Comparison of ENCODE assay signal across 1 cellular context in genomic region chr3:32184187-32184730, GRCh38.
TF ChIP-seq lines count a peak whose summit lies in the region.

No MANE protein-coding gene starts in this region.

TF ChIP-seq in SK-N-SH treated with all-trans-retinoic acid at 6 μM for 48 hours, 23 proteins besides CTCF, POLR2A, EP300 and RAD21 (continued from another document):
- TF ChIP-seq PATZ1 (CRISPR knock-in tag; IDR thresholded peaks at IDR 0.05; ENCODE audit: borderline replicate concordance) (no peak), CSRNP3 (CRISPR knock-in tag; IDR thresholded peaks at IDR 0.05) (no peak), ZFP3 (CRISPR knock-in tag; IDR thresholded peaks at IDR 0.05) (no peak), OSR1 (CRISPR knock-in tag; IDR thresholded peaks at IDR 0.05) (no peak), TSHZ2 (CRISPR knock-in tag; IDR thresholded peaks at IDR 0.05) (no peak), CSDC2 (CRISPR knock-in tag; IDR thresholded peaks at IDR 0.05) (no peak), TCF4 (CRISPR knock-in tag; IDR thresholded peaks at IDR 0.05; ENCODE audit: borderline replicate concordance) (no peak), CREB5 (CRISPR knock-in tag; IDR thresholded peaks at IDR 0.05; ENCODE audit: low read depth) (no peak), ISL1 (CRISPR knock-in tag; IDR thresholded peaks at IDR 0.05) (no peak), ZFP30 (CRISPR knock-in tag; IDR thresholded peaks at IDR 0.05) (no peak), GLIS3 (CRISPR knock-in tag; IDR thresholded peaks at IDR 0.05) (no peak), ZNF565 (CRISPR knock-in tag; conservative IDR thresholded peaks at IDR 0.05; ENCODE audit: low read depth) (no peak), RARB (CRISPR knock-in tag; IDR thresholded peaks at IDR 0.05) (no peak), ZC3H10 (CRISPR knock-in tag; IDR thresholded peaks at IDR 0.05) (no peak)
